Comparison of ENCODE assay signal across 10 cellular contexts in genomic region chr16:12340151-12340733, GRCh38.
A peak's percentile ranks its signal among the peaks of the same experiment; 100 is the strongest.
DNase-seq lines count a peak whose midpoint lies in the region; ATAC-seq, FAIRE-seq and TF ChIP-seq lines count a peak whose summit lies in the region.
"Had no signal": no experiment of that assay in that cellular context is flagged by ENCODE, and none has a peak within 500 bp of the region (broad histone marks: within the 10 kb centered on the region; RNA-seq: fewer than 3 reads in every experiment).

No MANE protein-coding gene starts in this region.

- H3K23ac ChIP-seq in neuronal stem cell (ENCODE audit: low read depth, low read length, poor library complexity), result no peak overlapping the region

- no peak overlapping the region for H3K4ac ChIP-seq in neuronal stem cell (ENCODE audit: low read length)

- H3K9ac ChIP-seq in neuronal stem cell (ENCODE audit: low read depth, low read length, poor library complexity), result no peak overlapping the region

- POLR2A ChIA-PET in WTC11 (lab: Charles Lee), result no interaction called here

- no peaks in the 10 kb centered on the region for H3K9me3 Mint-ChIP-seq in WTC11
- H3K9me3 Mint-ChIP-seq: activated B cell treated with CpG ODN at 0.5 μM for 24 hours, nephron had no signal

- TF ChIP-seq CTCF in LNCAP (IDR thresholded peaks at IDR 0.05), result peak; percentile 79
- peak; percentile 30; the same call in 1 of the 2 replicates for TF ChIP-seq CTCF in WTC11 (IDR thresholded peaks at IDR 0.05)

- H3K36me3 Mint-ChIP-seq in WTC11, result no peaks in the 10 kb centered on the region

- H3K27me3 Mint-ChIP-seq in WTC11 (ENCODE audit: low read depth), result no peaks in the 10 kb centered on the region
- H3K27me3 Mint-ChIP-seq: activated B cell treated with CpG ODN at 0.5 μM for 24 hours had no signal

- no peak overlapping the region for H3K4me3 Mint-ChIP-seq in WTC11
- H3K4me3 Mint-ChIP-seq: activated B cell treated with CpG ODN at 0.5 μM for 24 hours, nephron had no signal

- no peak overlapping the region for H3K14ac ChIP-seq in neuronal stem cell (ENCODE audit: low read length)

- H3K27ac ChIP-seq in neuronal stem cell (replicated peaks; ENCODE audit: low read length), result no peak overlapping the region

- no peaks in the 10 kb centered on the region for H3K36me3 ChIP-seq in neuronal stem cell (replicated peaks in 1 of 2; ENCODE audit: control insufficient read depth in 2 of 2, insufficient read depth in 2 of 2, low read length in 2 of 2)

- no peaks in the 10 kb centered on the region for H3K27me3 ChIP-seq in neuronal stem cell (ENCODE audit: control insufficient read depth in 3 of 3, insufficient read depth in 3 of 3, low read depth in 1 of 3, low read length in 3 of 3)

- no peaks in the 10 kb centered on the region for H3K79me1 ChIP-seq in neuronal stem cell (ENCODE audit: low read depth, low read length)

- H2BK120ac ChIP-seq in neuronal stem cell (ENCODE audit: low read depth, low read length), result no peak overlapping the region

- H3K4me3 ChIP-seq in neuronal stem cell (ENCODE audit: low read length in 2 of 2), result no peak overlapping the region

- H4K91ac ChIP-seq in neuronal stem cell (ENCODE audit: low read depth, low read length, poor library complexity), result no peak overlapping the region

- H2AK5ac ChIP-seq in neuronal stem cell (ENCODE audit: low read depth, low read length), result no peak overlapping the region

- H3K9me3 ChIP-seq in neuronal stem cell (replicated peaks in 1 of 2; ENCODE audit: control insufficient read depth in 2 of 2, insufficient read depth in 1 of 2, low read depth in 1 of 2, low read length in 2 of 2), result no peaks in the 10 kb centered on the region

- no peak overlapping the region for H2BK5ac ChIP-seq in neuronal stem cell (ENCODE audit: low read length)

- no peak overlapping the region for H2BK12ac ChIP-seq in neuronal stem cell (ENCODE audit: low read length)

- H2BK15ac ChIP-seq in neuronal stem cell (ENCODE audit: low read length), result no peak overlapping the region

- H4K8ac ChIP-seq in neuronal stem cell (ENCODE audit: low read depth, low read length), result no peak overlapping the region

- CTCF ChIA-PET in WTC11 (lab: Charles Lee), result interaction anchor here (0.8 to 1.7 kb wide), 7 partner anchors 16 to 1112 kb away, joined by 3 to 7 read pairs (median 4); no protein-coding TSS in a partner anchor

- H3K4me2 ChIP-seq in neuronal stem cell (ENCODE audit: insufficient read depth, low read length, poor library complexity, severe bottlenecking), result no peak overlapping the region

- no peak overlapping the region for H2AFZ ChIP-seq in neuronal stem cell (ENCODE audit: low read length)

- ATAC-seq in WTC11 (peak; percentile 90), GM19397 (IDR thresholded peaks at IDR 0.05; ENCODE audit: unreplicated experiment) (no peak)

- H3K4me1 Mint-ChIP-seq in WTC11, result 0 out of 2 replicates have a peak, but pooled peaks cover 4% of the 10 kb centered on the region

- no peak for FAIRE-seq in urothelium cell line (lab: Jason Lieb, UNC)

- WGBS in neuronal stem cell (ENCODE audit: extremely low coverage in 2 of 2, insufficient read length in 2 of 2, insufficient replicate concordance in 1 of 2), 2 donors, result no CpG with 5 or more reads among the region's 7 CpGs

- H3K4me1 ChIP-seq in neuronal stem cell (ENCODE audit: control insufficient read depth in 2 of 2, insufficient read depth in 1 of 2, low read depth in 1 of 2, low read length in 2 of 2), result peaks cover 0 to 11% of the 10 kb centered on the region in 2 donors

- no peak overlapping the region for H3K27ac Mint-ChIP-seq in WTC11
- H3K27ac Mint-ChIP-seq: activated B cell treated with CpG ODN at 0.5 μM for 24 hours, nephron had no signal

- DNase-seq in GM03348 (ENCODE audit: low spot score) (peak; percentile 86), WTC11 (ENCODE audit: low spot score) (peak; percentile 74), iPS DF 4.7 (ENCODE audit: extremely low read depth, low spot score) (peak; percentile 58), urothelium cell line (ENCODE audit: low spot score) (peak; percentile 55), neuronal stem cell (ENCODE audit: low spot score) (no peak), NK-92 (lab: John Stamatoyannopoulos, UW; ENCODE audit: unreplicated experiment) (no peak)
- DNase-seq: activated B cell treated with CpG ODN at 0.5 μM for 24 hours had no signal

- H3K18ac ChIP-seq in neuronal stem cell (ENCODE audit: low read length), result no peak overlapping the region

TF ChIP-seq in WTC11, 78 proteins besides CTCF, POLR2A, EP300 and RAD21:
- no peak for TF ChIP-seq SOX15 (CRISPR knock-in tag; IDR thresholded peaks at IDR 0.05)

Comparison
In these comparisons a context has a peak if more than half of its experiments do, and no peak if none do; other contexts are left out.
1. DNase-seq: peak in GM03348 (single experiment), WTC11 (single experiment), iPS DF 4.7 (single experiment) and urothelium cell line (single experiment); none in neuronal stem cell (single experiment) and NK-92 (single experiment).